Comparison of ENCODE assay signal across 8 cellular contexts in genomic region chr19:46944918-46945628, GRCh38.
DNase-seq lines count a peak whose midpoint lies in the region; ATAC-seq and TF ChIP-seq lines count a peak whose summit lies in the region.

No MANE protein-coding gene starts in this region.

- 11% methylated on average over 7 of the region's 7 CpGs for WGBS in prostate gland

- no peak for TF ChIP-seq POLR2A in prostate gland (IDR thresholded peaks at IDR 0.05)

- TF ChIP-seq CTCF in RWPE1 (conservative IDR thresholded peaks at IDR 0.05; ENCODE audit: low read depth) (no peak), prostate gland (IDR thresholded peaks at IDR 0.05) (no peak), GM13976 (IDR thresholded peaks at IDR 0.05; ENCODE audit: borderline replicate concordance, control extremely low read depth, extremely low read depth, insufficient read depth, missing control alignments) (no peak)

- no peaks in the 10 kb centered on the region for H3K36me3 ChIP-seq in prostate gland

- peak; percentile 91 for ATAC-seq in Right ventricle myocardium superior (ENCODE audit: poor library complexity)

- no peaks in the 10 kb centered on the region for H3K9me3 ChIP-seq in prostate gland

- intact Hi-C loops in Right ventricle myocardium superior (cut with DNase I), result no loop called here
- intact Hi-C loops in prostate gland (cut with DNase I), result no loop called here

- DNase-seq in EH (ENCODE audit: low read depth), result peak; percentile 88
- DNase-seq in RWPE1 (ENCODE audit: low spot score), result no peak
- DNase-seq in Right ventricle myocardium superior, result peak; percentile 79
- no peak for DNase-seq in prostate gland (ENCODE audit: low spot score)
- no peak for DNase-seq in activated naive CD4-positive, alpha-beta T cell treated with anti-CD3 and anti-CD28 coated beads, Interleukin-2, amount 50 U/mL, for 16 hours
- no peak for DNase-seq in activated gamma-delta T cell treated with Interleukin-2 at 50 U/mL for 16 hours
- no peak for DNase-seq in GM13976 (ENCODE audit: low spot score)
- no peak for DNase-seq in HT-29 (ENCODE audit: low spot score)

- CTCF ChIA-PET in RWPE1 (lab: Yijun Ruan, JAX), result interaction anchor here (0.6 kb wide), 2 partner anchors 16 to 191 kb away, joined by 3 read pairs; no protein-coding TSS in a partner anchor

- no peak overlapping the region for H3K4me3 ChIP-seq in prostate gland

- in situ Hi-C loops in GM13976 (cut with MboI; ENCODE audit: low sequenced_read_pairs, unreplicated experiment), result no loop called here

- POLR2A ChIA-PET in RWPE1 (lab: Yijun Ruan, JAX; ENCODE audit: low non-redundant PET), result no interaction called here

- H3K27ac ChIP-seq in RWPE1 (peak overlapping the region; percentile 40), prostate gland (peak overlapping the region; percentile 23 to 26)

- no peaks in the 10 kb centered on the region for H3K27me3 ChIP-seq in prostate gland (replicated peaks; ENCODE audit: insufficient read depth)

- peaks cover 7% of the 10 kb centered on the region for H3K4me1 ChIP-seq in prostate gland (replicated peaks)

Comparison
In these comparisons a context has a peak if more than half of its experiments do, and no peak if none do; other contexts are left out.
1. DNase-seq: peak in EH (single experiment) and Right ventricle myocardium superior (single experiment); none in RWPE1 (single experiment), prostate gland (single experiment), activated naive CD4-positive, alpha-beta T cell treated with anti-CD3 and anti-CD28 coated beads, Interleukin-2, amount 50 U/mL, for 16 hours (single experiment), activated gamma-delta T cell treated with Interleukin-2 at 50 U/mL for 16 hours (single experiment), GM13976 (single experiment) and HT-29 (single experiment).